28 cellular contexts compared by ENCODE assay signal in the genomic region with DNA sequence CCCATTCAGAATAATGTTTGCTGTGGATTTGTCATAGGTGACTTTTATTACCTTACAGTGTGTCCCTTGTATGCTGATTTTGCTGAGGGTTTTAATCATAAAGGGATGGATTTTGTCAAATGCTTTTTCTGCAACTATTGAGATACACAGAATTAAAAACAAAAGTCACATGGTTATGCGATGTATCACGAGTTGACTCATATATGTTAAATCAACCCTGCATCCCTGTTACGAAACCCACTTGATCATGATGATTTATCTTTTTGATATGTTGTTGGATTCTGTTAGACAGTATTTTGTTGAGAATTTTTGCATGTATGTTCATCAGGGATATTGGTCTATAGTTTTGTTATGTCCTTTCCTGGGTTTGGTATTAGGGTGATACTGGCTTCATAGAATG. TPM values are rescaled to one million over a fixed set of nuclear protein-coding genes. Genes with fewer than 3 reads are reported as not detected.
"Had no signal": no experiment of that assay in that cellular context is flagged by ENCODE, and none has a peak within 500 bp of the region (broad histone marks: within the 10 kb centered on the region; RNA-seq: fewer than 3 reads in every experiment).

No MANE protein-coding gene starts in this region.

- H3K27ac Mint-ChIP-seq: activated CD8-positive, alpha-beta memory T cell treated with anti-CD3 and anti-CD28 coated beads, Interleukin-2, amount 10 ng/mL, durations not matched to agents 7 days and 5 days; activated naive CD4-positive, alpha-beta T cell treated with anti-CD3 and anti-CD28 coated beads, Interleukin-2, amount 50 U/mL, for 72 hours; activated naive CD8-positive, alpha-beta T cell treated with anti-CD3 and anti-CD28 coated beads, Interleukin-2, amount 50 U/mL, for 24 hours; activated T-cell treated with anti-CD3 and anti-CD28 coated beads, Interleukin-2, amount 50 U/mL, for 24 hours; activated T-helper 1 cell treated with anti-CD3 and anti-CD28 coated beads, Interleukin-12 subunit alpha, Interleukin-12 subunit beta, Interleukin-2, Interleukin-4 antibody, amounts not matched to agents 30 ng/mL and 10 ng/mL and 1 ng/mL, durations not matched to agents 14 hours and 24 hours and 36 hours; T-helper 17 cell had no signal

- DNase-seq: activated CD4-positive, CD25-positive, alpha-beta regulatory T cell; activated CD8-positive, alpha-beta memory T cell treated with anti-CD3 and anti-CD28 coated beads, Interleukin-2, amount 10 ng/mL, durations not matched to agents 7 days and 5 days; activated effector memory CD4-positive, alpha-beta T cell treated with anti-CD3 and anti-CD28 coated beads, Interleukin-2, amount 50 U/mL, for 16 hours; activated naive CD4-positive, alpha-beta T cell treated with Interleukin-2 at 50 U/mL for 16 hours; activated naive CD8-positive, alpha-beta T cell treated with anti-CD3 and anti-CD28 coated beads, Interleukin-2, amount 50 U/mL, for 24 hours; activated T-cell treated with anti-CD3 and anti-CD28 coated beads, Interleukin-2, amount 50 U/mL, for 24 hours; amniotic stem cell; body of pancreas; KG1; NCI-H1092; NCI-H1417; NCI-H1694; NCI-H2029; NCI-H2107; NCI-H510A treated with DMSO at 0.1 percent for 48 hours; NCI-H69; NK-92 treated with Interleukin-12 subunit alpha and Interleukin-12 subunit beta, amount 100 ng/mL, for 24 hours; Peyer's patch; SHP77; T-helper 17 cell; T-helper 9 cell had no signal

- H3K27me3 ChIP-seq: ascending aorta, body of pancreas, cardiac muscle cell, Peyer's patch had no signal

- H3K4me3 ChIP-seq: ascending aorta, body of pancreas, cardiac muscle cell, Peyer's patch had no signal

- H3K4me3 Mint-ChIP-seq: activated CD8-positive, alpha-beta memory T cell treated with anti-CD3 and anti-CD28 coated beads, Interleukin-2, amount 10 ng/mL, durations not matched to agents 7 days and 5 days; activated naive CD8-positive, alpha-beta T cell treated with anti-CD3 and anti-CD28 coated beads, Interleukin-2, amount 50 U/mL, for 24 hours; activated T-cell treated with anti-CD3 and anti-CD28 coated beads, Interleukin-2, amount 50 U/mL, for 24 hours; activated T-helper 1 cell treated with anti-CD3 and anti-CD28 coated beads, Interleukin-12 subunit alpha, Interleukin-12 subunit beta, Interleukin-2, Interleukin-4 antibody, amounts not matched to agents 30 ng/mL and 10 ng/mL and 1 ng/mL, durations not matched to agents 14 hours and 24 hours and 36 hours; T-helper 17 cell had no signal

- H3K36me3 Mint-ChIP-seq: activated CD8-positive, alpha-beta memory T cell treated with anti-CD3 and anti-CD28 coated beads, Interleukin-2, amount 10 ng/mL, durations not matched to agents 7 days and 5 days had no signal

- H3K4me1 ChIP-seq: ascending aorta, body of pancreas, Peyer's patch had no signal

- H3K36me3 ChIP-seq: ascending aorta, cardiac muscle cell, Peyer's patch had no signal

- H3K9me3 ChIP-seq: ascending aorta, body of pancreas, Peyer's patch had no signal

- H3K4me1 Mint-ChIP-seq: activated naive CD8-positive, alpha-beta T cell treated with anti-CD3 and anti-CD28 coated beads, Interleukin-2, amount 50 U/mL, for 24 hours; T-helper 17 cell had no signal

- H3K27me3 Mint-ChIP-seq: activated CD8-positive, alpha-beta memory T cell treated with anti-CD3 and anti-CD28 coated beads, Interleukin-2, amount 10 ng/mL, durations not matched to agents 7 days and 5 days; T-helper 17 cell had no signal

- H3K9me3 Mint-ChIP-seq: activated naive CD8-positive, alpha-beta T cell treated with anti-CD3 and anti-CD28 coated beads, Interleukin-2, amount 50 U/mL, for 24 hours; activated T-cell treated with anti-CD3 and anti-CD28 coated beads, Interleukin-2, amount 50 U/mL, for 24 hours; activated T-helper 1 cell treated with anti-CD3 and anti-CD28 coated beads, Interleukin-12 subunit alpha, Interleukin-12 subunit beta, Interleukin-2, Interleukin-4 antibody, amounts not matched to agents 30 ng/mL and 10 ng/mL and 1 ng/mL, durations not matched to agents 14 hours and 24 hours and 36 hours had no signal

RNA-seq across cellular contexts. Expression of a gene that starts 10.7 kb away (rescaled TPM):
- total RNA-seq: activated CD8-positive, alpha-beta memory T cell treated with anti-CD3 and anti-CD28 coated beads, Interleukin-2, amount 10 ng/mL, durations not matched to agents 7 days and 5 days; activated naive CD4-positive, alpha-beta T cell treated with anti-CD3 and anti-CD28 coated beads, Interleukin-2, amount 50 U/mL, for 72 hours; activated T-helper 1 cell treated with anti-CD3 and anti-CD28 coated beads, Interleukin-12 subunit alpha, Interleukin-12 subunit beta, Interleukin-2, Interleukin-4 antibody, amounts not matched to agents 30 ng/mL and 10 ng/mL and 1 ng/mL, durations not matched to agents 14 hours and 24 hours and 36 hours; ascending aorta; body of pancreas; cardiac muscle cell; LHCN-M2; M059J; Peyer's patch; SK-MEL-5; T-helper 17 cell had no signal

RNA-seq across cellular contexts. Expression of a gene that starts 12.2 kb away (rescaled TPM):
- total RNA-seq: activated CD8-positive, alpha-beta memory T cell treated with anti-CD3 and anti-CD28 coated beads, Interleukin-2, amount 10 ng/mL, durations not matched to agents 7 days and 5 days; activated naive CD4-positive, alpha-beta T cell treated with anti-CD3 and anti-CD28 coated beads, Interleukin-2, amount 50 U/mL, for 72 hours; activated T-helper 1 cell treated with anti-CD3 and anti-CD28 coated beads, Interleukin-12 subunit alpha, Interleukin-12 subunit beta, Interleukin-2, Interleukin-4 antibody, amounts not matched to agents 30 ng/mL and 10 ng/mL and 1 ng/mL, durations not matched to agents 14 hours and 24 hours and 36 hours; ascending aorta; body of pancreas; cardiac muscle cell; LHCN-M2; M059J; Peyer's patch; SK-MEL-5; T-helper 17 cell had no signal

RNA-seq across cellular contexts. Expression of a gene that starts 22.7 kb away (rescaled TPM):
- total RNA-seq: activated CD8-positive, alpha-beta memory T cell treated with anti-CD3 and anti-CD28 coated beads, Interleukin-2, amount 10 ng/mL, durations not matched to agents 7 days and 5 days; activated naive CD4-positive, alpha-beta T cell treated with anti-CD3 and anti-CD28 coated beads, Interleukin-2, amount 50 U/mL, for 72 hours; activated T-helper 1 cell treated with anti-CD3 and anti-CD28 coated beads, Interleukin-12 subunit alpha, Interleukin-12 subunit beta, Interleukin-2, Interleukin-4 antibody, amounts not matched to agents 30 ng/mL and 10 ng/mL and 1 ng/mL, durations not matched to agents 14 hours and 24 hours and 36 hours; ascending aorta; body of pancreas; cardiac muscle cell; LHCN-M2; M059J; Peyer's patch; SK-MEL-5; T-helper 17 cell had no signal

RNA-seq across cellular contexts. Expression of a gene that starts 49.6 kb away (rescaled TPM):
- total RNA-seq: activated CD8-positive, alpha-beta memory T cell treated with anti-CD3 and anti-CD28 coated beads, Interleukin-2, amount 10 ng/mL, durations not matched to agents 7 days and 5 days; activated naive CD4-positive, alpha-beta T cell treated with anti-CD3 and anti-CD28 coated beads, Interleukin-2, amount 50 U/mL, for 72 hours; activated T-helper 1 cell treated with anti-CD3 and anti-CD28 coated beads, Interleukin-12 subunit alpha, Interleukin-12 subunit beta, Interleukin-2, Interleukin-4 antibody, amounts not matched to agents 30 ng/mL and 10 ng/mL and 1 ng/mL, durations not matched to agents 14 hours and 24 hours and 36 hours; cardiac muscle cell; LHCN-M2; M059J; Peyer's patch; SK-MEL-5; T-helper 17 cell had no signal

RNA-seq across cellular contexts. Expression of a gene that starts 59.8 kb away (rescaled TPM):
- total RNA-seq: activated CD8-positive, alpha-beta memory T cell treated with anti-CD3 and anti-CD28 coated beads, Interleukin-2, amount 10 ng/mL, durations not matched to agents 7 days and 5 days; activated naive CD4-positive, alpha-beta T cell treated with anti-CD3 and anti-CD28 coated beads, Interleukin-2, amount 50 U/mL, for 72 hours; activated T-helper 1 cell treated with anti-CD3 and anti-CD28 coated beads, Interleukin-12 subunit alpha, Interleukin-12 subunit beta, Interleukin-2, Interleukin-4 antibody, amounts not matched to agents 30 ng/mL and 10 ng/mL and 1 ng/mL, durations not matched to agents 14 hours and 24 hours and 36 hours; ascending aorta; body of pancreas; cardiac muscle cell; LHCN-M2; M059J; Peyer's patch; SK-MEL-5; T-helper 17 cell had no signal
